ENCODE assay signal across 27 cellular contexts in the genomic region with DNA sequence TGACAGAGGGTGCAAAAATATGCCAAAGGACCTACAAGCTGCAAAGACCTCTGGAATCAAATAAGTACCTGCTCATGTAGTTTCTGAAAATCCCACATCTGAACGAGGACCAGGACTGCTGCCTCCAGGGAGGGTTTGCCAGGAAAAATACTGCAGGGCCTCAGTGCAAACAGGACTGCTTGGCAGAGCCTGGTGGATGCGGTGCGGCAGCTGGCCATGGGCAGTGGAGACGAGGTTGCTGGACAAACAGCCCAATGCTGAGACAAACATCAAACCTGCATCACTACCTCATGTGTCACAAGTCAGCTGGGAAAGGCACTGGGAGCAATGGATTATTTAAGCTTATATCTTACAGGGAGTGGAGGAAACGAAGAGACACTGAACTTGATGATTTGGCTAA.
"Had no signal": no experiment of that assay in that cellular context is flagged by ENCODE, and none has a peak within 500 bp of the region (broad histone marks: within the 10 kb centered on the region; RNA-seq: fewer than 3 reads in every experiment).

No MANE protein-coding gene starts in this region.

- H3K4me3 ChIP-seq: esophagus muscularis mucosa, gastrocnemius medialis, heart left ventricle had no signal

- H3K36me3 ChIP-seq: brain microvascular endothelial cell, esophagus muscularis mucosa, gastrocnemius medialis, heart left ventricle had no signal

- H3K27ac ChIP-seq: brain microvascular endothelial cell, esophagus muscularis mucosa, foreskin keratinocyte, gastrocnemius medialis, heart left ventricle had no signal

- DNase-seq: activated CD4-positive, alpha-beta memory T cell treated with anti-CD3 and anti-CD28 coated beads, Interleukin-2, amount 10 ng/mL, durations not matched to agents 7 days and 5 days; activated CD4-positive, alpha-beta T cell treated with anti-CD3 and anti-CD28 coated beads for 1 hour; activated CD4-positive, alpha-beta T cell treated with anti-CD3 and anti-CD28 coated beads for 4 hours; activated CD4-positive, alpha-beta T cell treated with anti-CD3 and anti-CD28 coated beads, Interleukin-2, amount 10 ng/mL, durations not matched to agents 7 days and 5 days; activated CD4-positive, alpha-beta T cell treated with anti-CD3 and anti-CD28 coated beads, Interleukin-2, amount 50 U/mL, for 4 hours; activated CD8-positive, alpha-beta memory T cell treated with anti-CD3 and anti-CD28 coated beads, Interleukin-2, amount 50 U/mL, for 48 hours; activated gamma-delta T cell; activated naive CD4-positive, alpha-beta T cell; activated naive CD4-positive, alpha-beta T cell treated with anti-CD3 and anti-CD28 coated beads, Interleukin-2, amount 10 ng/mL, durations not matched to agents 7 days and 5 days; activated naive CD8-positive, alpha-beta T cell treated with anti-CD3 and anti-CD28 coated beads, Interleukin-2, amount 10 ng/mL, durations not matched to agents 7 days and 5 days; activated T-cell treated with anti-CD3 and anti-CD28 coated beads for 4 hours; activated T-cell treated with anti-CD3 and anti-CD28 coated beads, Interleukin-2, amount 50 U/mL, for 24 hours; activated T-cell treated with anti-CD3 and anti-CD28 coated beads, Interleukin-2, amount 50 U/mL, for 72 hours; brain microvascular endothelial cell; cortex of kidney; dermis blood vessel endothelial cell; effector CD4-positive, alpha-beta T cell; effector memory CD8-positive, alpha-beta T cell; erythroblast; foreskin keratinocyte; gastrocnemius medialis; glutamatergic neuron; heart left ventricle; T-helper 2 cell had no signal

- H3K27me3 ChIP-seq: brain microvascular endothelial cell, esophagus muscularis mucosa, foreskin keratinocyte, gastrocnemius medialis, heart left ventricle had no signal

- ATAC-seq: activated naive CD4-positive, alpha-beta T cell treated with anti-CD3 and anti-CD28 coated beads, Interleukin-2, amount 50 U/mL, for 72 hours; activated T-cell treated with anti-CD3 and anti-CD28 coated beads, Interleukin-2, amount 50 U/mL, for 72 hours; effector memory CD8-positive, alpha-beta T cell; foreskin keratinocyte; gastrocnemius medialis; heart left ventricle; WTC11 had no signal

- H3K4me1 ChIP-seq: esophagus muscularis mucosa, foreskin keratinocyte, gastrocnemius medialis, heart left ventricle had no signal

- H3K9me3 ChIP-seq: esophagus muscularis mucosa, gastrocnemius medialis had no signal
